ENCODE assay signal across 17 cellular contexts in the genomic region with DNA sequence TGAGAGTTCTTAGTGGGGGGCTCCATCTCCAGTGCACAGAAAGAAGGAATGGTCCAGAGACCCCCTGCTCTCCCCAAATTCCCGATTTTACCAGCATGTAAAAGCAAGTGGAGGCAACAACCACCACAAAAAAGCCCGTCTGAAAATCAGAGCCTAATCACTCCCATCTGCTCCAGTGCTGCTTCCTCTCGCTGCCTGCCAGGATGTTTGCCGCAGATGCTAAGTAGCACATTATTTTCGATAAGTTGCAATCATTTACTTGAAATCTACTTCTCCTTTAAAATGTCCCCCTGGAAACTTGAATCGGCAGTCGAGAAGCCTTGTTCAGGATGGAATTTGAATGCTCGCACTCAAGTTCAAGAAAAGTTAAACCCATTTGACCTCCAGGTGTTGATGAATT.
DNase-seq lines count a peak whose midpoint lies in the region; ATAC-seq and TF ChIP-seq lines count a peak whose summit lies in the region.
"Had no signal": no experiment of that assay in that cellular context is flagged by ENCODE, and none has a peak within 500 bp of the region (broad histone marks: within the 10 kb centered on the region; RNA-seq: fewer than 3 reads in every experiment).

No MANE protein-coding gene starts in this region.

- H2BK20ac ChIP-seq in H9 (ENCODE audit: low read depth, low read length, poor library complexity, severe bottlenecking), result no peak overlapping the region

- H3K4me3 ChIP-seq in mesodermal cell (ENCODE audit: extremely low read depth, insufficient read depth, low read length, poor library complexity, severe bottlenecking), result no peak overlapping the region
- H3K4me3 ChIP-seq in suprapubic skin, result no peak overlapping the region

- no peak overlapping the region for H3K4ac ChIP-seq in H9 (ENCODE audit: low read depth, low read length)

- H3K27me3 ChIP-seq in H9 (ENCODE audit: insufficient read depth, low read length) (no peaks in the 10 kb centered on the region), suprapubic skin (no peaks in the 10 kb centered on the region)

- no peak overlapping the region for H3K9ac ChIP-seq in H9 (ENCODE audit: extremely low read depth, insufficient read length, low read length)

- H3K36me3 ChIP-seq in mesodermal cell (ENCODE audit: control insufficient read depth, insufficient read depth, low read length), result no peaks in the 10 kb centered on the region
- H3K36me3 ChIP-seq in suprapubic skin, result no peaks in the 10 kb centered on the region

- H3K79me1 ChIP-seq in H9 (ENCODE audit: insufficient read depth, low read depth, low read length, poor library complexity, severe bottlenecking), result no peaks in the 10 kb centered on the region

- H3K18ac ChIP-seq in H9 (ENCODE audit: insufficient read length, low read depth, low read length), result no peak overlapping the region

- H3K9me3 Mint-ChIP-seq in H9, result no peaks in the 10 kb centered on the region
- no peaks in the 10 kb centered on the region for H3K9me3 Mint-ChIP-seq in brain
- no peaks in the 10 kb centered on the region for H3K9me3 Mint-ChIP-seq in naive thymus-derived CD8-positive, alpha-beta T cell
- H3K9me3 Mint-ChIP-seq in activated T-helper 2 cell treated with anti-CD3 and anti-CD28 coated beads, Interferon-gamma antibody, Interleukin-2, Interleukin-4, amounts not matched to agents 10 μg/mL and 5 μg/mL and 100 μg/mL, durations not matched to agents 14 hours and 24 hours and 36 hours, result no peaks in the 10 kb centered on the region
- H3K9me3 Mint-ChIP-seq: CD14-positive monocyte had no signal

- H3K36me3 Mint-ChIP-seq in H9 (ENCODE audit: insufficient read depth in 1 of 3, low read depth in 3 of 3) (peaks cover 3 to 6% (median 5%) of the 10 kb centered on the region in 3 experiments; a peak in 4 of 7 replicates), brain (peaks cover 25% of the 10 kb centered on the region)
- H3K36me3 Mint-ChIP-seq in naive thymus-derived CD8-positive, alpha-beta T cell, result no peaks in the 10 kb centered on the region
- no peaks in the 10 kb centered on the region for H3K36me3 Mint-ChIP-seq in activated T-helper 2 cell treated with anti-CD3 and anti-CD28 coated beads, Interferon-gamma antibody, Interleukin-2, Interleukin-4, amounts not matched to agents 10 μg/mL and 5 μg/mL and 100 μg/mL, durations not matched to agents 14 hours and 24 hours and 36 hours (ENCODE audit: low read depth)
- H3K36me3 Mint-ChIP-seq: CD14-positive monocyte had no signal

- no peak for TF ChIP-seq POLR2A in suprapubic skin (IDR thresholded peaks at IDR 0.05)

- no peak for TF ChIP-seq CTCF in H9 (conservative IDR thresholded peaks at IDR 0.05)
- TF ChIP-seq CTCF in brain (conservative IDR thresholded peaks at IDR 0.05), result no peak
- no peak for TF ChIP-seq CTCF in suprapubic skin (IDR thresholded peaks at IDR 0.05)

- H3K4me1 Mint-ChIP-seq in H9 (peaks cover 47 to 50% of the 10 kb centered on the region in 2 experiments), brain (peaks cover 83% of the 10 kb centered on the region)
- peaks cover 0 to 6% (median 2%) of the 10 kb centered on the region in 4 donors for H3K4me1 Mint-ChIP-seq in naive thymus-derived CD8-positive, alpha-beta T cell
- H3K4me1 Mint-ChIP-seq in activated T-helper 2 cell treated with anti-CD3 and anti-CD28 coated beads, Interferon-gamma antibody, Interleukin-2, Interleukin-4, amounts not matched to agents 10 μg/mL and 5 μg/mL and 100 μg/mL, durations not matched to agents 14 hours and 24 hours and 36 hours (ENCODE audit: low read depth), result no peaks in the 10 kb centered on the region
- H3K4me1 Mint-ChIP-seq: CD14-positive monocyte had no signal

- peak overlapping the region in 2 of 3 experiments; percentile 53 to 69; a peak in 2 of 7 replicates for H3K27ac Mint-ChIP-seq in H9
- H3K27ac Mint-ChIP-seq in brain, result peak overlapping the region; percentile 33 to 91 (median 75)
- H3K27ac Mint-ChIP-seq in naive thymus-derived CD8-positive, alpha-beta T cell, result no peak overlapping the region
- H3K27ac Mint-ChIP-seq in activated T-helper 2 cell treated with anti-CD3 and anti-CD28 coated beads, Interferon-gamma antibody, Interleukin-2, Interleukin-4, amounts not matched to agents 10 μg/mL and 5 μg/mL and 100 μg/mL, durations not matched to agents 14 hours and 24 hours and 36 hours, result no peak overlapping the region

- H3K4me2 ChIP-seq in H9 (ENCODE audit: insufficient read depth, insufficient read length, low read length), result no peak overlapping the region

- no peak overlapping the region for H3K14ac ChIP-seq in H9 (ENCODE audit: insufficient read depth, low read length)

- H2BK12ac ChIP-seq in H9 (ENCODE audit: insufficient read length, low read depth, low read length), result no peak overlapping the region

- no peak overlapping the region for H4K5ac ChIP-seq in H9 (ENCODE audit: insufficient read length, low read depth, low read length)

- DNase-seq in H9 (no peak), suprapubic skin (ENCODE audit: low spot score in 2 of 2) (no peak), occipital lobe (lab: John Stamatoyannopoulos, UW) (no peak)
- DNase-seq in naive thymus-derived CD8-positive, alpha-beta T cell, result no peak
- DNase-seq in activated T-helper 2 cell treated with anti-CD3 and anti-CD28 coated beads, Interferon-gamma antibody, Interleukin-2, Interleukin-4, amounts not matched to agents 10 μg/mL and 5 μg/mL and 100 μg/mL, durations not matched to agents 14 hours and 24 hours and 36 hours (ENCODE audit: low spot score), result no peak
- DNase-seq: activated CD4-positive, alpha-beta T cell treated with anti-CD3 and anti-CD28 coated beads for 1 hour; activated effector memory CD4-positive, alpha-beta T cell treated with anti-CD3 and anti-CD28 coated beads, Interleukin-2, amount 50 U/mL, for 16 hours; anterior cingulate cortex; cortex of kidney; DMS79; hypothalamus; NCI-H2029; NCI-H524 treated with DMSO at 0.1 percent for 48 hours had no signal

- no peak overlapping the region for H3K23ac ChIP-seq in H9 (ENCODE audit: insufficient read length, low read depth, low read length)

- H3K27me3 Mint-ChIP-seq in H9 (ENCODE audit: low read depth) (no peaks in the 10 kb centered on the region), brain (no peaks in the 10 kb centered on the region)
- peaks cover under 1 to 7% (median 3%) of the 10 kb centered on the region in 5 donors for H3K27me3 Mint-ChIP-seq in naive thymus-derived CD8-positive, alpha-beta T cell
- H3K27me3 Mint-ChIP-seq in activated T-helper 2 cell treated with anti-CD3 and anti-CD28 coated beads, Interferon-gamma antibody, Interleukin-2, Interleukin-4, amounts not matched to agents 10 μg/mL and 5 μg/mL and 100 μg/mL, durations not matched to agents 14 hours and 24 hours and 36 hours (ENCODE audit: low read depth), result peaks cover 5% of the 10 kb centered on the region
- H3K27me3 Mint-ChIP-seq: progenitor cell of endocrine pancreas had no signal

- no peaks in the 10 kb centered on the region for H3K9me3 ChIP-seq in H9 (ENCODE audit: control insufficient read depth, low read depth, low read length)
- no peaks in the 10 kb centered on the region for H3K9me3 ChIP-seq in mesodermal cell (ENCODE audit: control insufficient read depth, low read length)
- H3K9me3 ChIP-seq in suprapubic skin, result no peaks in the 10 kb centered on the region

- H3T11ph ChIP-seq in H9 (ENCODE audit: low read length), result no peak overlapping the region

- H2AK5ac ChIP-seq in H9 (ENCODE audit: insufficient read length, low read length), result no peak overlapping the region

- no peaks in the 10 kb centered on the region for H4K20me1 ChIP-seq in H9 (ENCODE audit: control insufficient read depth, insufficient read depth, insufficient read length)

- no peaks in the 10 kb centered on the region; the same call in 1 of the 2 replicates for H3K79me2 ChIP-seq in H9 (ENCODE audit: insufficient read depth, low read length)

- no peak overlapping the region for H2BK5ac ChIP-seq in H9 (ENCODE audit: insufficient read length, low read length)

- no peak overlapping the region for H4K91ac ChIP-seq in H9 (ENCODE audit: insufficient read length, low read depth, low read length)

- POLR2A ChIA-PET in naive thymus-derived CD8-positive, alpha-beta T cell (lab: Charles Lee), result no interaction called here

- ATAC-seq in naive thymus-derived CD8-positive, alpha-beta T cell, result no peak

- H3K27ac ChIP-seq in H9 (ENCODE audit: insufficient read length, low read depth, low read length), result no peak overlapping the region
- peak overlapping the region; percentile 11 for H3K27ac ChIP-seq in mesodermal cell (ENCODE audit: low read depth, low read length, severe bottlenecking)
- peak overlapping the region; percentile 35 for H3K27ac ChIP-seq in suprapubic skin

- H3K4me3 Mint-ChIP-seq in H9 (no peak overlapping the region), brain (peak overlapping the region in 1 of 5 experiments; percentile 5)
- no peak overlapping the region for H3K4me3 Mint-ChIP-seq in naive thymus-derived CD8-positive, alpha-beta T cell
- no peak overlapping the region for H3K4me3 Mint-ChIP-seq in activated T-helper 2 cell treated with anti-CD3 and anti-CD28 coated beads, Interferon-gamma antibody, Interleukin-2, Interleukin-4, amounts not matched to agents 10 μg/mL and 5 μg/mL and 100 μg/mL, durations not matched to agents 14 hours and 24 hours and 36 hours (ENCODE audit: low read depth)
- H3K4me3 Mint-ChIP-seq: CD14-positive monocyte had no signal

- H3K56ac ChIP-seq in H9 (ENCODE audit: insufficient read length, low read depth, low read length), result no peak overlapping the region

- no peak overlapping the region for H2BK120ac ChIP-seq in H9 (ENCODE audit: low read depth, low read length, poor library complexity, severe bottlenecking)

- H2BK15ac ChIP-seq in H9 (ENCODE audit: low read depth, low read length), result no peak overlapping the region

- WGBS in H9 (ENCODE audit: extremely low coverage, insufficient read length, low lambda C conversion rate), result no CpG with 5 or more reads among the region's 8 CpGs
- 91 to 92% methylated on average over 7 to 8 of the region's 8 CpGs for WGBS in mesodermal cell (ENCODE audit: insufficient coverage in 2 of 2), 2 experiments
- 72% methylated on average over 8 of the region's 8 CpGs for WGBS in suprapubic skin

- no peak overlapping the region for H4K8ac ChIP-seq in H9 (replicated peaks; ENCODE audit: insufficient read length, low read depth, low read length)

- H2AFZ ChIP-seq in H9 (ENCODE audit: low read length), result no peak overlapping the region

- TF ChIP-seq EP300 in suprapubic skin (IDR thresholded peaks at IDR 0.05), result no peak

- intact Hi-C loops in activated T-helper 2 cell treated with anti-CD3 and anti-CD28 coated beads, Interferon-gamma antibody, Interleukin-2, Interleukin-4, amounts not matched to agents 10 μg/mL and 5 μg/mL and 100 μg/mL, durations not matched to agents 14 hours and 24 hours and 36 hours (cut with micrococcal nuclease), result loop anchor here (10.0 kb wide), 1 partner anchor 1255 kb away; no protein-coding TSS in a partner anchor

- no peaks in the 10 kb centered on the region for H3K23me2 ChIP-seq in H9 (ENCODE audit: insufficient read length, low read depth, low read length, poor library complexity, severe bottlenecking)

- H3K4me1 ChIP-seq in H9 (ENCODE audit: insufficient read depth, low read length) (peaks cover 2% of the 10 kb centered on the region; the same call in 1 of the 2 replicates), mesodermal cell (ENCODE audit: control insufficient read depth, insufficient read depth, low read length, poor library complexity, severe bottlenecking) (peaks cover 33% of the 10 kb centered on the region), suprapubic skin (peaks cover 35% of the 10 kb centered on the region)

Comparison
In these comparisons a context has a peak if more than half of its experiments do, and no peak if none do; other contexts are left out.
1. H3K27ac Mint-ChIP-seq: peak in H9 (2 of 3) and brain (5 of 5); none in naive thymus-derived CD8-positive, alpha-beta T cell (0 of 10) and activated T-helper 2 cell treated with anti-CD3 and anti-CD28 coated beads, Interferon-gamma antibody, Interleukin-2, Interleukin-4, amounts not matched to agents 10 μg/mL and 5 μg/mL and 100 μg/mL, durations not matched to agents 14 hours and 24 hours and 36 hours (single experiment).